1 cellular context compared by ENCODE assay signal in the genomic region with DNA sequence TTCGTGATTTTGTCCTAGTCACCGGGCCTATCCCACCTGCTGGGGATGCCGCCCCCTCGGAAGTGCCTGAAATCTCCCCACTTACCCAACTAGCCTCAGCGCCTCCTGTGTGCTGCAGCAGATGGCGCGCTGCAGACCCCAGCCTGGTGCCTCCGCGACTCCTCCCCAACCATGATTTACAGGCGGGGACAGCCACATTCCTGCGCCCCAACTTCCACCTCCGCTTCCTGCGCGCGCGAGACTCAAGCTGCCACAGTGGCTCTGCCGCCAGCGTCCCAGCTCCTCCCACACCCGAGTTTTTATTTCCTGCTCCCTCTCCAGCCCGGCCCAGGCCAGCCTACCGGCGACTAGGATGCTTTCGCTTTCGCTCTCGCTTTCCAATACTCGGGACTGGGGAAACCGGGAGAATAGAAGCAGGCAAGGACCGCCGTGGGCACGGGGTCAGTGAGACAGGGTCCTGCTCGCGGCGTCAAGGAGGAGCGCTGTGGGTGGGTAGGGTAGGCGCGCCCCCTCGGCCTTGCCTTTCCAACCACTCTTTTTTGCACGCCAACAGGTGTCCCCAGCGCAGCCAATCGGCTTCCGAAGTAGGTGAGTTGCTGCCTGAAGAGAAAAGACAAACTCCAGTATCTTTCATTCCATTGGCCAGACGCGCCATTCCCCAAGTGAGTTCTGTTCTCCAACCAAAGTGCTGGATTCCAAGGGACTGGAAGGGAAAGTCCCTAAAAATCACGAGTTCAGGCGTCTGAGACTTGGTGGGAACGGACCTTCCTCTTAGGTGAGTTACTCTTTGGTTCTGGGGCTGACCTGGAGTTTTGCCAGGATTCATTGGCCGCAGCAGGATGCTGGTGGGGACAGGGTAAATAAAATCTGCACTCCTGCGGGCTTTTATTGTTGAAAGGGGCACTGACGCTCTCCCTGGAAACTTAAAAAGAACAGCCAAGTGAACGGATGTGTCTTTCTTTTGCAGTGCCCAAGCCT.
TF ChIP-seq lines count a peak whose summit lies in the region.

A gene with protein sequence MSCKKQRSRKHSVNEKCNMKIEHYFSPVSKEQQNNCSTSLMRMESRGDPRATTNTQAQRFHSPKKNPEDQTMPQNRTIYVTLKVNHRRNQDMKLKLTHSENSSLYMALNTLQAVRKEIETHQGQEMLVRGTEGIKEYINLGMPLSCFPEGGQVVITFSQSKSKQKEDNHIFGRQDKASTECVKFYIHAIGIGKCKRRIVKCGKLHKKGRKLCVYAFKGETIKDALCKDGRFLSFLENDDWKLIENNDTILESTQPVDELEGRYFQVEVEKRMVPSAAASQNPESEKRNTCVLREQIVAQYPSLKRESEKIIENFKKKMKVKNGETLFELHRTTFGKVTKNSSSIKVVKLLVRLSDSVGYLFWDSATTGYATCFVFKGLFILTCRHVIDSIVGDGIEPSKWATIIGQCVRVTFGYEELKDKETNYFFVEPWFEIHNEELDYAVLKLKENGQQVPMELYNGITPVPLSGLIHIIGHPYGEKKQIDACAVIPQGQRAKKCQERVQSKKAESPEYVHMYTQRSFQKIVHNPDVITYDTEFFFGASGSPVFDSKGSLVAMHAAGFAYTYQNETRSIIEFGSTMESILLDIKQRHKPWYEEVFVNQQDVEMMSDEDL (plus strand): TSS at position 327 of the 978 bp plus-strand sequence. CDS start 6,017 bp downstream, outside the sequence.

TF ChIP-seq in HepG2, 621 proteins besides CTCF, POLR2A, EP300 and RAD21 (continued from another document and continues in another):
- TF ChIP-seq, protein P1, sequence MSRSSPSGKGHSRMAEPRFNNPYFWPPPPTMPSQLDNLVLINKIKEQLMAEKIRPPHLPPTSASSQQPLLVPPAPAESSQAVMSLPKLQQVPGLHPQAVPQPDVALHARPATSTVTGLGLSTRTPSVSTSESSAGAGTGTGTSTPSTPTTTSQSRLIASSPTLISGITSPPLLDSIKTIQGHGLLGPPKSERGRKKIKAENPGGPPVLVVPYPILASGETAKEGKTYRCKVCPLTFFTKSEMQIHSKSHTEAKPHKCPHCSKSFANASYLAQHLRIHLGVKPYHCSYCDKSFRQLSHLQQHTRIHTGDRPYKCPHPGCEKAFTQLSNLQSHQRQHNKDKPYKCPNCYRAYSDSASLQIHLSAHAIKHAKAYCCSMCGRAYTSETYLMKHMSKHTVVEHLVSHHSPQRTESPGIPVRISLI (CRISPR knock-in tag; IDR thresholded peaks at IDR 0.05; ENCODE audit: borderline replicate concordance) = peak; percentile 24; the same call in 1 of the 2 replicates
- TF ChIP-seq KDM5B (CRISPR knock-in tag; IDR thresholded peaks at IDR 0.05; ENCODE audit: borderline replicate concordance) (peak; percentile 91; the same call in 1 of the 2 replicates), ETV5 (CRISPR knock-in tag; IDR thresholded peaks at IDR 0.05; ENCODE audit: borderline replicate concordance) (peak; percentile 63; the same call in 1 of the 2 replicates), RNF2 (conservative IDR thresholded peaks at IDR 0.05; ENCODE audit: low read depth) (0 out of 2 replicates have a peak, but pooled peaks have one; percentile 23), TEAD2 (CRISPR knock-in tag; IDR thresholded peaks at IDR 0.05) (0 out of 2 replicates have a peak, but pooled peaks have one; percentile 30), KAT7 (CRISPR knock-in tag; IDR thresholded peaks at IDR 0.05; ENCODE audit: borderline replicate concordance) (peak; percentile 42; the same call in 1 of the 2 replicates), ZNF333 (CRISPR knock-in tag; IDR thresholded peaks at IDR 0.05; ENCODE audit: borderline replicate concordance) (0 out of 2 replicates have a peak, but pooled peaks have one; percentile 78), POGZ (CRISPR knock-in tag; IDR thresholded peaks at IDR 0.05) (peak; percentile 84), SMARCC2 (IDR thresholded peaks at IDR 0.05) (no peak), RXRA (CRISPR knock-in tag; IDR thresholded peaks at IDR 0.05) (0 out of 2 replicates have a peak, but pooled peaks have one; percentile 37), ATRX (CRISPR knock-in tag; IDR thresholded peaks at IDR 0.05; ENCODE audit: borderline replicate concordance) (no peak), MAZ (IDR thresholded peaks at IDR 0.05; ENCODE audit: borderline replicate concordance, low read depth, low read length) (peak; percentile 47; the same call in 1 of the 2 replicates), MAZ (CRISPR knock-in tag; IDR thresholded peaks at IDR 0.05; ENCODE audit: low read depth) (0 out of 2 replicates have a peak, but pooled peaks have one; percentile 38), ARNT2 (CRISPR knock-in tag; IDR thresholded peaks at IDR 0.05; ENCODE audit: low read depth) (0 out of 2 replicates have a peak, but pooled peaks have one; percentile 64), ZNF777 (CRISPR knock-in tag; IDR thresholded peaks at IDR 0.05) (peak; percentile 87), ZNF430 (CRISPR knock-in tag; IDR thresholded peaks at IDR 0.05) (peak; percentile 81; the same call in 1 of the 2 replicates), ELF4 (CRISPR knock-in tag; IDR thresholded peaks at IDR 0.05; ENCODE audit: borderline replicate concordance) (no peak), GATAD1 (CRISPR knock-in tag; IDR thresholded peaks at IDR 0.05) (peak; percentile 43), ZNF576 (CRISPR knock-in tag; IDR thresholded peaks at IDR 0.05) (0 out of 2 replicates have a peak, but pooled peaks have one; percentile 66), ZNF574 (CRISPR knock-in tag; IDR thresholded peaks at IDR 0.05) (no peak; the same call in none of the 2 replicates), ZNF737 (CRISPR knock-in tag; IDR thresholded peaks at IDR 0.05; ENCODE audit: borderline replicate concordance) (no peak), HOXA5 (CRISPR knock-in tag; IDR thresholded peaks at IDR 0.05) (peak; percentile 60; the same call in 1 of the 2 replicates), NKX3-1 (CRISPR knock-in tag; IDR thresholded peaks at IDR 0.05) (0 out of 2 replicates have a peak, but pooled peaks have one; percentile 56), HOMEZ (CRISPR knock-in tag; IDR thresholded peaks at IDR 0.05; ENCODE audit: low read depth) (0 out of 2 replicates have a peak, but pooled peaks have one; percentile 18), ZNF274 (CRISPR knock-in tag; IDR thresholded peaks at IDR 0.05) (0 out of 2 replicates have a peak, but pooled peaks have one; percentile 8), GATAD2A (CRISPR knock-in tag; IDR thresholded peaks at IDR 0.05) (peak; percentile 47; the same call in 1 of the 2 replicates), HNRNPLL (IDR thresholded peaks at IDR 0.05; ENCODE audit: low read depth, low read length, poor library complexity, severe bottlenecking) (peak; percentile 80), SMAD1 (CRISPR knock-in tag; IDR thresholded peaks at IDR 0.05; ENCODE audit: borderline replicate concordance, low read depth) (0 out of 2 replicates have a peak, but pooled peaks have one; percentile 38), REPIN1 (CRISPR knock-in tag; IDR thresholded peaks at IDR 0.05; ENCODE audit: borderline replicate concordance, low read depth) (peak; percentile 82), KLF9 (CRISPR knock-in tag; IDR thresholded peaks at IDR 0.05; ENCODE audit: low read depth) (peak; percentile 51; the same call in 1 of the 2 replicates), LCORL (IDR thresholded peaks at IDR 0.05) (no peak), LCORL (CRISPR knock-in tag; IDR thresholded peaks at IDR 0.05) (peak; percentile 68; the same call in 1 of the 2 replicates), ZNF143 (CRISPR knock-in tag; IDR thresholded peaks at IDR 0.05) (0 out of 2 replicates have a peak, but pooled peaks have one; percentile 29)
- TF ChIP-seq, protein P2, sequence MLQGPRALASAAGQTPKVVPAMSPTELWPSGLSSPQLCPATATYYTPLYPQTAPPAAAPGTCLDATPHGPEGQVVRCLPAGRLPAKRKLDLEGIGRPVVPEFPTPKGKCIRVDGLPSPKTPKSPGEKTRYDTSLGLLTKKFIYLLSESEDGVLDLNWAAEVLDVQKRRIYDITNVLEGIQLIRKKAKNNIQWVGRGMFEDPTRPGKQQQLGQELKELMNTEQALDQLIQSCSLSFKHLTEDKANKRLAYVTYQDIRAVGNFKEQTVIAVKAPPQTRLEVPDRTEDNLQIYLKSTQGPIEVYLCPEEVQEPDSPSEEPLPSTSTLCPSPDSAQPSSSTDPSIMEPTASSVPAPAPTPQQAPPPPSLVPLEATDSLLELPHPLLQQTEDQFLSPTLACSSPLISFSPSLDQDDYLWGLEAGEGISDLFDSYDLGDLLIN (CRISPR knock-in tag; IDR thresholded peaks at IDR 0.05; ENCODE audit: borderline replicate concordance) = no peak
- TF ChIP-seq, protein P3, sequence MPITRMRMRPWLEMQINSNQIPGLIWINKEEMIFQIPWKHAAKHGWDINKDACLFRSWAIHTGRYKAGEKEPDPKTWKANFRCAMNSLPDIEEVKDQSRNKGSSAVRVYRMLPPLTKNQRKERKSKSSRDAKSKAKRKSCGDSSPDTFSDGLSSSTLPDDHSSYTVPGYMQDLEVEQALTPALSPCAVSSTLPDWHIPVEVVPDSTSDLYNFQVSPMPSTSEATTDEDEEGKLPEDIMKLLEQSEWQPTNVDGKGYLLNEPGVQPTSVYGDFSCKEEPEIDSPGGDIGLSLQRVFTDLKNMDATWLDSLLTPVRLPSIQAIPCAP (CRISPR knock-in tag; IDR thresholded peaks at IDR 0.05; ENCODE audit: low read depth) = peak; percentile 98
- TF ChIP-seq, protein P4, sequence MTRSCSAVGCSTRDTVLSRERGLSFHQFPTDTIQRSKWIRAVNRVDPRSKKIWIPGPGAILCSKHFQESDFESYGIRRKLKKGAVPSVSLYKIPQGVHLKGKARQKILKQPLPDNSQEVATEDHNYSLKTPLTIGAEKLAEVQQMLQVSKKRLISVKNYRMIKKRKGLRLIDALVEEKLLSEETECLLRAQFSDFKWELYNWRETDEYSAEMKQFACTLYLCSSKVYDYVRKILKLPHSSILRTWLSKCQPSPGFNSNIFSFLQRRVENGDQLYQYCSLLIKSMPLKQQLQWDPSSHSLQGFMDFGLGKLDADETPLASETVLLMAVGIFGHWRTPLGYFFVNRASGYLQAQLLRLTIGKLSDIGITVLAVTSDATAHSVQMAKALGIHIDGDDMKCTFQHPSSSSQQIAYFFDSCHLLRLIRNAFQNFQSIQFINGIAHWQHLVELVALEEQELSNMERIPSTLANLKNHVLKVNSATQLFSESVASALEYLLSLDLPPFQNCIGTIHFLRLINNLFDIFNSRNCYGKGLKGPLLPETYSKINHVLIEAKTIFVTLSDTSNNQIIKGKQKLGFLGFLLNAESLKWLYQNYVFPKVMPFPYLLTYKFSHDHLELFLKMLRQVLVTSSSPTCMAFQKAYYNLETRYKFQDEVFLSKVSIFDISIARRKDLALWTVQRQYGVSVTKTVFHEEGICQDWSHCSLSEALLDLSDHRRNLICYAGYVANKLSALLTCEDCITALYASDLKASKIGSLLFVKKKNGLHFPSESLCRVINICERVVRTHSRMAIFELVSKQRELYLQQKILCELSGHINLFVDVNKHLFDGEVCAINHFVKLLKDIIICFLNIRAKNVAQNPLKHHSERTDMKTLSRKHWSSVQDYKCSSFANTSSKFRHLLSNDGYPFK (CRISPR knock-in tag; IDR thresholded peaks at IDR 0.05; ENCODE audit: borderline replicate concordance) = peak; percentile 82; the same call in 1 of the 2 replicates
- TF ChIP-seq, protein P5, sequence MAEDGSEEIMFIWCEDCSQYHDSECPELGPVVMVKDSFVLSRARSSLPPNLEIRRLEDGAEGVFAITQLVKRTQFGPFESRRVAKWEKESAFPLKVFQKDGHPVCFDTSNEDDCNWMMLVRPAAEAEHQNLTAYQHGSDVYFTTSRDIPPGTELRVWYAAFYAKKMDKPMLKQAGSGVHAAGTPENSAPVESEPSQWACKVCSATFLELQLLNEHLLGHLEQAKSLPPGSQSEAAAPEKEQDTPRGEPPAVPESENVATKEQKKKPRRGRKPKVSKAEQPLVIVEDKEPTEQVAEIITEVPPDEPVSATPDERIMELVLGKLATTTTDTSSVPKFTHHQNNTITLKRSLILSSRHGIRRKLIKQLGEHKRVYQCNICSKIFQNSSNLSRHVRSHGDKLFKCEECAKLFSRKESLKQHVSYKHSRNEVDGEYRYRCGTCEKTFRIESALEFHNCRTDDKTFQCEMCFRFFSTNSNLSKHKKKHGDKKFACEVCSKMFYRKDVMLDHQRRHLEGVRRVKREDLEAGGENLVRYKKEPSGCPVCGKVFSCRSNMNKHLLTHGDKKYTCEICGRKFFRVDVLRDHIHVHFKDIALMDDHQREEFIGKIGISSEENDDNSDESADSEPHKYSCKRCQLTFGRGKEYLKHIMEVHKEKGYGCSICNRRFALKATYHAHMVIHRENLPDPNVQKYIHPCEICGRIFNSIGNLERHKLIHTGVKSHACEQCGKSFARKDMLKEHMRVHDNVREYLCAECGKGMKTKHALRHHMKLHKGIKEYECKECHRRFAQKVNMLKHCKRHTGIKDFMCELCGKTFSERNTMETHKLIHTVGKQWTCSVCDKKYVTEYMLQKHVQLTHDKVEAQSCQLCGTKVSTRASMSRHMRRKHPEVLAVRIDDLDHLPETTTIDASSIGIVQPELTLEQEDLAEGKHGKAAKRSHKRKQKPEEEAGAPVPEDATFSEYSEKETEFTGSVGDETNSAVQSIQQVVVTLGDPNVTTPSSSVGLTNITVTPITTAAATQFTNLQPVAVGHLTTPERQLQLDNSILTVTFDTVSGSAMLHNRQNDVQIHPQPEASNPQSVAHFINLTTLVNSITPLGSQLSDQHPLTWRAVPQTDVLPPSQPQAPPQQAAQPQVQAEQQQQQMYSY (CRISPR knock-in tag; IDR thresholded peaks at IDR 0.05) = no peak
